Comparison of ENCODE assay signal across 16 cellular contexts in the genomic region with DNA sequence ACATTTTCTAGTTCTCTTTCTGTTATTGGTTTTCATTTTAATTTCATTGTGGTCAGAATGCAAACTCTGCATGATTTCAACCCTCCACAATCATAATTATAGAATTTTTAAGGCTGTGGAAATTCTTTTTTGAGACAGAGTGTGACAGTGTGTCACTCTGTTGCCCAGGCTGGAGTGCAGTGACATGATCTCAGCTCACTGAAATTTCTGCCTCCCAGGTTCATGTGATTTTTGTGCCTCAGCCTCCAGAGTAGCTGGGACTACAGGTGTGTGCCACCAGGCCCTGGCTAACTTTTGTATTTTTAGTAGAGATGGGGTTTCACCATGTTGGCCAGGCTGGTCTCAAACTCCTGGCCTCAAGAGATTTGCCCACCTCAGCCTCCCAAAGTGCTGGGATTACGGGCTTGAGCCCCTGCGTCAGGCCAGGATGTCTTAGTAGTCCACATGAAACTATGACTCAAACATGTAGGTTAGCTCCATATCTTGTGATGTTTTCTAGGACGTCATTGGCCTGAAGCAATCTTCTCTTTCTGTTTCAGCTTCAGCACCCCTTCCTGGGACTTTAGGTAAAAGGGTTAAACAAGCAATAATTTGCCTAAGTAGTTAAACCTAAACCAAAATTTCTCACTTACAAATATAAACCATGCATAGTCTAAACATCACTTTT. TPM values are rescaled to one million over a fixed set of nuclear protein-coding genes. Genes with fewer than 3 reads are reported as not detected.
A peak's percentile ranks its signal among the peaks of the same experiment; 100 is the strongest.
DNase-seq lines count a peak whose midpoint lies in the region; ATAC-seq and TF ChIP-seq lines count a peak whose summit lies in the region.
"Had no signal": no experiment of that assay in that cellular context is flagged by ENCODE, and none has a peak within 500 bp of the region (broad histone marks: within the 10 kb centered on the region; RNA-seq: fewer than 3 reads in every experiment).

No MANE protein-coding gene starts in this region.

- ATAC-seq in GM19043 (IDR thresholded peaks at IDR 0.05; ENCODE audit: low read depth, unreplicated experiment) (peak; percentile 51), GM21786 (IDR thresholded peaks at IDR 0.05; ENCODE audit: unreplicated experiment) (peak; percentile 95), HG03280 (IDR thresholded peaks at IDR 0.05; ENCODE audit: unreplicated experiment) (peak; percentile 98)
- ATAC-seq: activated naive CD8-positive, alpha-beta T cell treated with anti-CD3 and anti-CD28 coated beads, Interleukin-2, amount 50 U/mL, for 24 hours had no signal

- H3K27me3 ChIP-seq in GM06990 (replicated peaks; ENCODE audit: control insufficient read depth, insufficient read depth, low read length) (no peaks in the 10 kb centered on the region), vagina (no peaks in the 10 kb centered on the region)

- H3K36me3 ChIP-seq in GM06990 (ENCODE audit: control insufficient read depth, insufficient read depth, low read length) (no peaks in the 10 kb centered on the region), vagina (no peaks in the 10 kb centered on the region)

- TF ChIP-seq POLR2A in vagina (IDR thresholded peaks at IDR 0.05) = no peak

- intact Hi-C loops in vagina (cut with DNase I) = no loop called here

- no peaks in the 10 kb centered on the region for H3K9me3 ChIP-seq in vagina

- DNase-seq in GM06990 (ENCODE audit: extremely low read depth, insufficient read length) (peak; percentile 61), substantia nigra (lab: John Stamatoyannopoulos, UW) (no peak), NOMO-1 treated with DMSO at 0.1 percent for 48 hours (lab: John Stamatoyannopoulos, UW; ENCODE audit: unreplicated experiment) (no peak), vagina (ENCODE audit: extremely low spot score in 2 of 2) (no peak)
- no peak for DNase-seq in stimulated activated naive CD4-positive, alpha-beta T cell (lab: John Stamatoyannopoulos, UW)
- DNase-seq: activated CD8-positive, alpha-beta memory T cell treated with anti-CD3 and anti-CD28 coated beads, Interleukin-2, amount 50 U/mL, for 48 hours; activated naive CD8-positive, alpha-beta T cell treated with anti-CD3 and anti-CD28 coated beads, Interleukin-2, amount 50 U/mL, for 24 hours; mesendoderm; NCI-H1105; SK-N-SH; stimulated activated CD8-positive, alpha-beta memory T cell treated with anti-CD3 and anti-CD28 coated beads, Interleukin-4, amount 100 ng/mL, for 48 hours had no signal

- H3K4me3 ChIP-seq in GM06990 (replicated peaks; ENCODE audit: low read depth, low read length) = no peak overlapping the region
- no peak overlapping the region for H3K4me3 ChIP-seq in vagina

- no peaks in the 10 kb centered on the region for H3K4me1 ChIP-seq in vagina

- TF ChIP-seq CTCF in GM06990 (IDR thresholded peaks at IDR 0.05; ENCODE audit: insufficient read depth, low read length, poor library complexity, severe bottlenecking) (no peak), vagina (IDR thresholded peaks at IDR 0.05) (no peak)

- no peak overlapping the region for H3K27ac ChIP-seq in substantia nigra (ENCODE audit: low read depth, low read length, poor library complexity, severe bottlenecking)
- H3K27ac ChIP-seq in vagina = no peak overlapping the region
- H3K27ac ChIP-seq: VCaP had no signal

RNA-seq across cellular contexts. Expression of gene SAMD3, which starts 47.4 kb away (rescaled TPM):
- 7.6 TPM for total RNA-seq in vagina
- total RNA-seq: H4 had no signal
